ENCODE assay signal across 17 cellular contexts in the genomic region with DNA sequence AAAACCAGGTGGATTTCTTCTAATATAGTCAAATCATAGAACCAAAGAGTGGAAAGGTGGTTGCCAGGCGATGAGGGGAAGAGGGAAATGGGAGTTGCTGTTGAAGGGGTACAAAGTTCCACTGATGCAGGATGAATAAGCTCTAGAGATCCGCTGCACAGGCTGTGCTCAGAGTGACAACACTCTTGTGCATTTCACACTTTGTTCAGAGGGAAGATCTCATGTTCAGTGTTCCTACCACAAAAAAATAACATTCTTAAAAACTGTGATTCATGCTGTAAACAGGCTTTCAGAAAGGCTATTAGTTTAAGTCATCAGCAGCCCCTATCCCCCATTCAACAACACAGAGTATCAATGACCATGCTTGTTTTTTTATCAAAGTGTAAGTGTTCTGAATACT.
"Had no signal": no experiment of that assay in that cellular context is flagged by ENCODE, and none has a peak within 500 bp of the region (broad histone marks: within the 10 kb centered on the region; RNA-seq: fewer than 3 reads in every experiment).

No MANE protein-coding gene starts in this region.

- H3K4me3 Mint-ChIP-seq: activated CD4-positive, alpha-beta T cell treated with anti-CD3 and anti-CD28 coated beads, Interleukin-2, amount 10 ng/mL, durations not matched to agents 7 days and 5 days; activated naive CD4-positive, alpha-beta T cell treated with anti-CD3 and anti-CD28 coated beads, Interleukin-2, amount 50 U/mL, for 24 hours; nephron; stimulated activated naive CD8-positive, alpha-beta T cell treated with anti-CD3 and anti-CD28 coated beads, Interleukin-15, amount 100 ng/mL, for 72 hours; T-cell had no signal

- DNase-seq: activated CD4-positive, alpha-beta T cell treated with anti-CD3 and anti-CD28 coated beads, Interleukin-2, amount 10 ng/mL, durations not matched to agents 7 days and 5 days; amniotic stem cell; effector CD4-positive, alpha-beta T cell; gastrocnemius medialis; heart right ventricle; kidney; mesendoderm; sigmoid colon; stimulated activated CD4-positive, alpha-beta T cell treated with anti-CD3 and anti-CD28 coated beads, Interleukin-15, amount 100 ng/mL, for 24 hours; stimulated activated CD4-positive, alpha-beta T cell treated with anti-CD3 and anti-CD28 coated beads, Interleukin-4, amount 100 ng/mL, for 24 hours; stimulated activated naive CD8-positive, alpha-beta T cell treated with anti-CD3 and anti-CD28 coated beads, Interleukin-15, amount 100 ng/mL, for 72 hours; T-cell; T1000 had no signal

- H3K27ac ChIP-seq: breast epithelium, gastrocnemius medialis, heart right ventricle, sigmoid colon, thoracic aorta had no signal

- H3K4me1 Mint-ChIP-seq: activated CD4-positive, alpha-beta T cell treated with anti-CD3 and anti-CD28 coated beads, Interleukin-2, amount 10 ng/mL, durations not matched to agents 7 days and 5 days; activated naive CD4-positive, alpha-beta T cell treated with anti-CD3 and anti-CD28 coated beads, Interleukin-2, amount 50 U/mL, for 24 hours; nephron; stimulated activated naive CD8-positive, alpha-beta T cell treated with anti-CD3 and anti-CD28 coated beads, Interleukin-15, amount 100 ng/mL, for 72 hours; T-cell had no signal

- H3K27ac Mint-ChIP-seq: activated CD4-positive, alpha-beta T cell treated with anti-CD3 and anti-CD28 coated beads, Interleukin-2, amount 10 ng/mL, durations not matched to agents 7 days and 5 days; activated naive CD4-positive, alpha-beta T cell treated with anti-CD3 and anti-CD28 coated beads, Interleukin-2, amount 50 U/mL, for 24 hours; nephron; T-cell had no signal

- H3K9me3 Mint-ChIP-seq: activated naive CD4-positive, alpha-beta T cell treated with anti-CD3 and anti-CD28 coated beads, Interleukin-2, amount 50 U/mL, for 24 hours; stimulated activated naive CD8-positive, alpha-beta T cell treated with anti-CD3 and anti-CD28 coated beads, Interleukin-15, amount 100 ng/mL, for 72 hours had no signal

- H3K9me3 ChIP-seq: sigmoid colon had no signal

- ATAC-seq: gastrocnemius medialis; heart right ventricle; stimulated activated naive CD8-positive, alpha-beta T cell treated with anti-CD3 and anti-CD28 coated beads, Interleukin-15, amount 100 ng/mL, for 72 hours; T-cell had no signal

- H3K36me3 ChIP-seq: breast epithelium, gastrocnemius medialis, heart right ventricle, sigmoid colon, thoracic aorta had no signal

- H3K36me3 Mint-ChIP-seq: activated naive CD4-positive, alpha-beta T cell treated with anti-CD3 and anti-CD28 coated beads, Interleukin-2, amount 50 U/mL, for 24 hours; T-cell had no signal

- H3K27me3 ChIP-seq: breast epithelium, gastrocnemius medialis, heart right ventricle, sigmoid colon had no signal

- H3K4me3 ChIP-seq: breast epithelium, gastrocnemius medialis, heart right ventricle, sigmoid colon, thoracic aorta had no signal

- H3K4me1 ChIP-seq: breast epithelium, gastrocnemius medialis, sigmoid colon had no signal
